In genomic region chr19:16516381-16516780, GRCh38 we compare ENCODE assay signal across 24 cellular contexts. TPM values are rescaled to one million over a fixed set of nuclear protein-coding genes. Genes with fewer than 3 reads are reported as not detected.
DNase-seq lines count a peak whose midpoint lies in the region; ATAC-seq, FAIRE-seq and TF ChIP-seq lines count a peak whose summit lies in the region.
"Had no signal": no experiment of that assay in that cellular context is flagged by ENCODE, and none has a peak within 500 bp of the region (broad histone marks: within the 10 kb centered on the region; RNA-seq: fewer than 3 reads in every experiment).

No MANE protein-coding gene starts in this region.

- H3K36me3 ChIP-seq in bronchial epithelial cell (ENCODE audit: control insufficient read depth, insufficient read depth, low read length), result peaks cover 19% of the 10 kb centered on the region

- no peaks in the 10 kb centered on the region for H3K4me1 Mint-ChIP-seq in memory B cell
- H3K4me1 Mint-ChIP-seq in stimulated activated memory B cell treated with anti-CD40 and anti-IgM and Interleukin-4, amounts not matched to agents 10 μg/mL and 1 μg/mL and 100 μg/mL, for 72 hours, result no peaks in the 10 kb centered on the region
- H3K4me1 Mint-ChIP-seq: GM23338 had no signal

- in situ Hi-C loops in GM13977 (cut with MboI; ENCODE audit: low pct_unique_long_range_greater_than_20kb, low sequenced_read_pairs, unreplicated experiment), result no loop called here

- no peaks in the 10 kb centered on the region for H3K27me3 Mint-ChIP-seq in memory B cell
- no peaks in the 10 kb centered on the region for H3K27me3 Mint-ChIP-seq in stimulated activated memory B cell treated with anti-CD40 and anti-IgM and Interleukin-4, amounts not matched to agents 10 μg/mL and 1 μg/mL and 100 μg/mL, for 72 hours
- H3K27me3 Mint-ChIP-seq: CD4-positive, alpha-beta T cell had no signal

- CTCF ChIA-PET in HEK293T (lab: Yijun Ruan, JAX), result no interaction called here

- H3K4me3 ChIP-seq in bronchial epithelial cell (ENCODE audit: low read depth, low read length), result no peak overlapping the region
- H3K4me3 ChIP-seq: GM23338, K562 had no signal

- no peaks in the 10 kb centered on the region for H3K27me3 ChIP-seq in bronchial epithelial cell (ENCODE audit: control insufficient read depth, insufficient read depth, low read length)

- peak overlapping the region; percentile 55 for H3K27ac Mint-ChIP-seq in memory B cell
- peak overlapping the region; percentile 17 for H3K27ac Mint-ChIP-seq in stimulated activated memory B cell treated with anti-CD40 and anti-IgM and Interleukin-4, amounts not matched to agents 10 μg/mL and 1 μg/mL and 100 μg/mL, for 72 hours
- H3K27ac Mint-ChIP-seq: CD4-positive, alpha-beta T cell; GM23338; HFFc6 had no signal

- H3K4me3 Mint-ChIP-seq in memory B cell, result no peak overlapping the region
- no peak overlapping the region for H3K4me3 Mint-ChIP-seq in stimulated activated memory B cell treated with anti-CD40 and anti-IgM and Interleukin-4, amounts not matched to agents 10 μg/mL and 1 μg/mL and 100 μg/mL, for 72 hours
- H3K4me3 Mint-ChIP-seq: CD4-positive, alpha-beta T cell; GM23338; HFFc6 had no signal

- no peak for TF ChIP-seq CTCF in GM13977 (IDR thresholded peaks at IDR 0.05; ENCODE audit: extremely low read depth, insufficient read depth, missing control alignments)
- no peak for TF ChIP-seq CTCF in bronchial epithelial cell (IDR thresholded peaks at IDR 0.05; ENCODE audit: insufficient read depth, low read length, severe bottlenecking)

- FAIRE-seq in bronchial epithelial cell (lab: Jason Lieb, UNC), result peak; percentile 28
- FAIRE-seq: A204.1, GM12892, H54 had no signal

- ATAC-seq in memory B cell (ENCODE audit: low read depth) (no peak), GM18868 (IDR thresholded peaks at IDR 0.05; ENCODE audit: unreplicated experiment) (no peak)
- no peak for ATAC-seq in stimulated activated memory B cell treated with anti-CD40 and anti-IgM and Interleukin-4, amounts not matched to agents 10 μg/mL and 1 μg/mL and 100 μg/mL, for 72 hours
- ATAC-seq: GM23338 had no signal

- H3K9me3 Mint-ChIP-seq in memory B cell, result no peaks in the 10 kb centered on the region
- no peaks in the 10 kb centered on the region for H3K9me3 Mint-ChIP-seq in stimulated activated memory B cell treated with anti-CD40 and anti-IgM and Interleukin-4, amounts not matched to agents 10 μg/mL and 1 μg/mL and 100 μg/mL, for 72 hours
- H3K9me3 Mint-ChIP-seq: CD4-positive, alpha-beta T cell; GM23338; HFFc6 had no signal

- peak; percentile 14 for DNase-seq in GM13977 (ENCODE audit: low spot score)
- DNase-seq in bronchial epithelial cell (ENCODE audit: low read depth), result no peak
- DNase-seq in memory B cell (ENCODE audit: low spot score in 2 of 2), result no peak
- DNase-seq in HEK293T (ENCODE audit: extremely low spot score), result no peak
- DNase-seq in RKO (ENCODE audit: low spot score), result no peak
- DNase-seq: ACHN; AML-193; Caco-2; CD4-positive, alpha-beta T cell; DMS153; DMS79; GDM1; HCEC 1CT; HFFc6; IMR-90 had no signal

- H3K36me3 Mint-ChIP-seq in memory B cell, result peaks cover 35% of the 10 kb centered on the region
- H3K36me3 Mint-ChIP-seq in stimulated activated memory B cell treated with anti-CD40 and anti-IgM and Interleukin-4, amounts not matched to agents 10 μg/mL and 1 μg/mL and 100 μg/mL, for 72 hours, result peaks cover 67% of the 10 kb centered on the region

- POLR2A ChIA-PET in HEK293T (lab: Yijun Ruan, JAX), result no interaction called here

TF ChIP-seq in HEK293T, 16 proteins besides CTCF, POLR2A, EP300 and RAD21:
- TF ChIP-seq BHLHE40 (IDR thresholded peaks at IDR 0.05; ENCODE audit: borderline replicate concordance) (no peak), PKNOX1 (IDR thresholded peaks at IDR 0.05) (no peak), L3MBTL2 (conservative IDR thresholded peaks at IDR 0.05) (no peak), TARDBP (IDR thresholded peaks at IDR 0.05) (no peak), NFRKB (IDR thresholded peaks at IDR 0.05) (no peak), FOXM1 (IDR thresholded peaks at IDR 0.05; ENCODE audit: borderline replicate concordance) (no peak), ZNF384 (IDR thresholded peaks at IDR 0.05) (no peak), LEF1 (IDR thresholded peaks at IDR 0.05; ENCODE audit: borderline replicate concordance) (no peak), FOXA1 (IDR thresholded peaks at IDR 0.05) (no peak), ARNT (IDR thresholded peaks at IDR 0.05) (no peak), SUZ12 (IDR thresholded peaks at IDR 0.05) (no peak), ELF4 (IDR thresholded peaks at IDR 0.05) (no peak), CTBP1 (IDR thresholded peaks at IDR 0.05; ENCODE audit: borderline replicate concordance) (no peak), HDGF (IDR thresholded peaks at IDR 0.05; ENCODE audit: borderline replicate concordance) (no peak), FOXK2 (IDR thresholded peaks at IDR 0.05) (no peak), SP1 (IDR thresholded peaks at IDR 0.05) (no peak)

RNA-seq across cellular contexts. Expression of gene C19orf44, which starts 20.2 kb away (rescaled TPM):
- 0.77 and 1.1 TPM in 2 replicates for total RNA-seq in bronchial epithelial cell

RNA-seq across cellular contexts. Expression of gene CALR3, which starts 20.4 kb away (rescaled TPM):
- total RNA-seq in bronchial epithelial cell, result 0.26 and 0.51 TPM in 2 replicates
- total RNA-seq: Caco-2; CD4-positive, alpha-beta T cell; Daoy; HFFc6; HT1080; IMR-90 had no signal

RNA-seq across cellular contexts. Expression of gene CHERP, which starts 25.9 kb away (rescaled TPM):
- 2.4 and 5.8 TPM in 2 replicates for total RNA-seq in bronchial epithelial cell

RNA-seq across cellular contexts. Expression of gene EPS15L1, which starts 44.6 kb away (rescaled TPM):
- total RNA-seq in bronchial epithelial cell, result 11.1 and 14.3 TPM in 2 replicates

RNA-seq across cellular contexts. Expression of gene SLC35E1, which starts 55.8 kb away (rescaled TPM):
- 24.7 and 26.1 TPM in 2 replicates for total RNA-seq in bronchial epithelial cell
